Comparison of ENCODE assay signal across 8 cellular contexts in the genomic region with DNA sequence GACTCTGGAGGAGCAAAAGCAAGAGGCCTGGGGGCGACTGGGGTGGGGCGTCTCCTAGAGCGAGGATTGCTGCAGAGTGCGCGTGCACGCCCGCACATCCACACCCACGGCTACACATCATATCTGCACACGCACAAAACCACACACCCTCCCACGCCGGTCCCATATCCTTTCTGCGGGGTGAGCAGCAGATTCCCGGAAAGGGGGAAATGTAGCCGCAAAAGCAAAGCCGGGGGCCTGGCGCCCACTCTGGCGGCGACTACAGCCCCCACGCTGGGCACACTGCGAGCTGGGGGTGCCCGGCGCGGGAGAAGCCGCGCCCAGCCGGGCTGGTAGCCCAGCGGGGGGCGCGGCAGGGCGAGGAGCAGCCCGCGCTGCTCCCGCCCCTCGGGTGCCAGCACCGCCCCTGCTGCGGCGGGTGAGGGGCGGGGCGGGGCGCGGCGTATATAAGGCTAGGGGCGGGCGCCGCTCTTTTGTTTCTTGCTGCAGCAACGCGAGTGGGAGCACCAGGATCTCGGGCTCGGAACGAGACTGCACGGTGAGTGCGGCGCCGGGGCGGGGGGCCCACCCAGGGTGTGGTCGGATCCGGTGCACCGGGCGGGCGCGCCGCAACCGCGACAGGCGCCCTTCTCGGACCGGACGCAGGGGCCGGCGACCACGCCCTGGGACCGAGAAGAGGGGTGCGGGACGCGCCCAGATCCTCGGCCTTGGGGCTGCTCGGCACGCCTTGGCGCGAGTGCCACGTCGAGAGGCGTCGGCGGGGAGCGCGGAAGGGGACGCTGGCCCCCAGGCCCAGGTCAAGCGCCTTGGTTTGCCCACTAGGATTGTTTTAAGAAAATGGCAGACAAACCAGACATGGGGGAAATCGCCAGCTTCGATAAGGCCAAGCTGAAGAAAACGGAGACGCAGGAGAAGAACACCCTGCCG. TPM values are rescaled to one million over a fixed set of nuclear protein-coding genes. Genes with fewer than 3 reads are reported as not detected.
A peak's percentile ranks its signal among the peaks of the same experiment; 100 is the strongest.
DNase-seq lines count a peak whose midpoint lies in the region; FAIRE-seq and TF ChIP-seq lines count a peak whose summit lies in the region.

A gene (plus strand): TSS at position 476 of the 927 bp plus-strand sequence.

- peaks cover 43% of the 10 kb centered on the region for H3K4me1 Mint-ChIP-seq in activated naive CD4-positive, alpha-beta T cell treated with anti-CD3 and anti-CD28 coated beads for 36 hours (ENCODE audit: low read depth)

- H3K9me3 ChIP-seq in Loucy (ENCODE audit: insufficient read depth, low read depth, low read length) = no peaks in the 10 kb centered on the region
- H3K9me3 ChIP-seq in SK-N-MC (ENCODE audit: low read depth, low read length) = no peaks in the 10 kb centered on the region

- no peaks in the 10 kb centered on the region for H3K27me3 ChIP-seq in Loucy (ENCODE audit: insufficient read depth, low read length, poor library complexity, severe bottlenecking)

- H3K4me3 Mint-ChIP-seq in activated naive CD4-positive, alpha-beta T cell treated with anti-CD3 and anti-CD28 coated beads for 36 hours = peak within 1 kb of the TSS; percentile 86

- CTCF ChIA-PET in activated naive CD4-positive, alpha-beta T cell treated with anti-CD3 and anti-CD28 coated beads for 36 hours (lab: Charles Lee) = interaction anchor here (1.0 to 5.1 kb wide), 7 partner anchors 8 to 49 kb away, joined by 3 to 43 read pairs (median 4); a partner anchor contains a TSS

- no peak for FAIRE-seq in H54 (lab: Jason Lieb, UNC)

- H3F3A ChIP-seq in Loucy (ENCODE audit: low read depth) = no peaks in the 10 kb centered on the region; the same call in 1 of the 2 replicates

- H3K36me3 ChIP-seq in Loucy (ENCODE audit: insufficient read depth, low read length) = no peaks in the 10 kb centered on the region
- peaks cover 16% of the 10 kb centered on the region for H3K36me3 ChIP-seq in SK-N-MC (ENCODE audit: insufficient read depth, low read length)

- peaks cover 28% of the 10 kb centered on the region for H3K79me2 ChIP-seq in Loucy (ENCODE audit: insufficient read depth, low read length)

- H4K20me1 ChIP-seq in Loucy (ENCODE audit: insufficient read depth, low read length, poor library complexity, severe bottlenecking) = peaks cover 25% of the 10 kb centered on the region

- H3K4me1 ChIP-seq in Loucy (ENCODE audit: insufficient read depth, low read length, poor library complexity, severe bottlenecking) = peaks cover 25% of the 10 kb centered on the region

- H3K27me3 Mint-ChIP-seq in activated naive CD4-positive, alpha-beta T cell treated with anti-CD3 and anti-CD28 coated beads for 36 hours (ENCODE audit: low read depth) = no peaks in the 10 kb centered on the region

- peaks cover 29% of the 10 kb centered on the region for H3K36me3 Mint-ChIP-seq in activated naive CD4-positive, alpha-beta T cell treated with anti-CD3 and anti-CD28 coated beads for 36 hours (ENCODE audit: low read depth)

- peaks cover 10% of the 10 kb centered on the region for H3K9me3 Mint-ChIP-seq in activated naive CD4-positive, alpha-beta T cell treated with anti-CD3 and anti-CD28 coated beads for 36 hours

- peak within 1 kb of the TSS; percentile 85 for H3K4me2 ChIP-seq in Loucy (ENCODE audit: low read depth, low read length, poor library complexity, severe bottlenecking)

- intact Hi-C loops in activated naive CD4-positive, alpha-beta T cell treated with anti-CD3 and anti-CD28 coated beads for 36 hours (cut with micrococcal nuclease) = loop anchor here (1.0 kb wide), 4 partner anchors 7 to 24 kb away; a partner anchor contains a TSS

- DNase-seq in GF-D8 (lab: John Stamatoyannopoulos, UW) (peak; percentile 49), H54 (ENCODE audit: insufficient read length, low spot score) (peak; percentile 75), SK-N-MC (ENCODE audit: low read depth, low spot score) (no peak), germinal center (ENCODE audit: low spot score) (peak; percentile 94), occipital lobe (lab: John Stamatoyannopoulos, UW) (peak; percentile 72)
- peak; percentile 82 for DNase-seq in activated naive CD4-positive, alpha-beta T cell treated with anti-CD3 and anti-CD28 coated beads for 36 hours

- H3K9me2 ChIP-seq in Loucy (replicated peaks; ENCODE audit: low read depth, low read length) = no peaks in the 10 kb centered on the region

- H3K4me3 ChIP-seq in Loucy (ENCODE audit: low read length, poor library complexity, severe bottlenecking) = peak within 1 kb of the TSS; percentile 87
- peak within 1 kb of the TSS; percentile 98 for H3K4me3 ChIP-seq in SK-N-MC

- TF ChIP-seq CTCF in Loucy (conservative IDR thresholded peaks at IDR 0.05; ENCODE audit: low read length) = peak; percentile 29

- H3K9ac ChIP-seq in Loucy (ENCODE audit: low read depth, low read length, poor library complexity, severe bottlenecking) = peak within 1 kb of the TSS; percentile 95
- H3K9ac ChIP-seq in SK-N-MC (ENCODE audit: insufficient read length) = peak within 1 kb of the TSS; percentile 92

- peak; percentile 98 for TF ChIP-seq POLR2A in H54 (IDR thresholded peaks at IDR 0.05; ENCODE audit: low read depth, low read length)

- H3K27ac ChIP-seq in SK-N-MC (peak within 1 kb of the TSS; percentile 86), temporal lobe (ENCODE audit: low read depth, low read length) (peak within 1 kb of the TSS; percentile 64)

- H3K27ac Mint-ChIP-seq in activated naive CD4-positive, alpha-beta T cell treated with anti-CD3 and anti-CD28 coated beads for 36 hours = peak within 1 kb of the TSS; percentile 92

- H2AFZ ChIP-seq in Loucy (ENCODE audit: low read length) = peak within 1 kb of the TSS; percentile 94

RNA-seq across cellular contexts. Expression of the gene that starts here (rescaled TPM):
- total RNA-seq in activated naive CD4-positive, alpha-beta T cell treated with anti-CD3 and anti-CD28 coated beads for 36 hours = 1,000 to 10,000 TPM; 1,772 to 1,864 TPM
- total RNA-seq in occipital lobe (2,498 TPM), temporal lobe (2,188 TPM)
